ENCODE assay signal across 8 cellular contexts in the genomic region with DNA sequence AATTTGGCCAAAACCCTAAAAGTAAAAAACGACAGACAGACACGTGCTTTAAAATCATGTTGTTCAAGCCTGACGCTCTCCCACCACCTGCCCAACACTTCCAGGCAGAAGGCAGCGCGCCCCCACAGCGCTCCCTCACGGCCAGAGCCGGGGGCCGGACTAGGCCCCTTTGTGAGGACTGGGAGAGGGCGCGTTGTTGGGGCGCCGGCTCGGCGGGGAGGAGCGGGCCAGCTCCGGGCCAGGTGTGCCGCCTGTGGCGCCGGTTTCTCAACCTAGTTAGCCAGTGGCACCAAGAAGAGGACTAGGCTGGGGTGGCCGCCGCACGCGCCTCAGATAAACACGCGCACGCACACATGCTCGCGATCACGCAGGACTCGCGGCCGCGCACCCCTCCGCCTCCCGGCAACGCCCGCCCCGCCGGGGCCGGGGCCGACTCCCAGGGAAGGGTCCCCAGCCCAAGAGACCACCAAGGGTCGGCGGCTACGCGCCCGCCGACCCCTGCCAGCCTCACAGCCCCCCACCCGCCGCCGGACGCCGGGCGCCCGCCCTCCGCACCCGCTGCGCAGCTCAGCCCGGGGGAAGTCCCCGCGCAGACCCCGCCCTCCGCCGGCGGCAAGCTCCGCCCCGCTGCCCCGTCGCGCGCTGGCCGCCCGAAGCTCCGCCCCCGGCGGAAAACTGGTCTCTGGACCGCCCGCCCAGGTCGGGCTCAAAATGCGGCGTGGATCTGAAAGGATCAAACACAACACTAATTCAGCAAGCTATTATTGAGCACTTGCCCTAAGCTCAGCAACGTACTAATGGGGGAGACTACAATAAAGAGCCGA. TPM values are rescaled to one million over a fixed set of nuclear protein-coding genes. Genes with fewer than 3 reads are reported as not detected.
DNase-seq lines count a peak whose midpoint lies in the region; ATAC-seq and TF ChIP-seq lines count a peak whose summit lies in the region.

A gene (minus strand): TSS at position 584 of the 824 bp plus-strand sequence.

- peak; percentile 78 for ATAC-seq in GM19468 (IDR thresholded peaks at IDR 0.05; ENCODE audit: extremely low read depth, unreplicated experiment)

- H3K27me3 Mint-ChIP-seq in Caco-2 (ENCODE audit: insufficient read depth, unreplicated experiment) (no peaks in the 10 kb centered on the region), mesothelial cell of epicardium (ENCODE audit: low read depth) (peaks cover 3% of the 10 kb centered on the region)

- H3K9ac ChIP-seq in endocrine pancreas (ENCODE audit: control insufficient read depth, insufficient read depth, low read length), result peak within 1 kb of the TSS; percentile 96

- TF ChIP-seq CTCF in Caco-2 (IDR thresholded peaks at IDR 0.05; ENCODE audit: insufficient read depth in 1 of 2, low read depth in 1 of 2, low read length in 1 of 2, severe bottlenecking in 1 of 2, unreplicated experiment in 1 of 2), result peak in 1 of 2 experiments; percentile 73
- no peak for TF ChIP-seq CTCF in mesothelial cell of epicardium (IDR thresholded peaks at IDR 0.05; ENCODE audit: unreplicated experiment)

- BruUV-seq in Caco-2 (replicated peaks; lab: Mats Ljungman, UMichigan), result no TSS peak

- H3K27me3 ChIP-seq in Caco-2 (replicated peaks; ENCODE audit: control insufficient read depth, insufficient read depth, low read length), result no peaks in the 10 kb centered on the region
- no peaks in the 10 kb centered on the region for H3K27me3 ChIP-seq in endocrine pancreas (ENCODE audit: control insufficient read depth, insufficient read depth, low read length)

- no peaks in the 10 kb centered on the region for H3K9me3 Mint-ChIP-seq in Caco-2 (ENCODE audit: unreplicated experiment)
- peaks cover 5% of the 10 kb centered on the region for H3K9me3 Mint-ChIP-seq in mesothelial cell of epicardium

- H3K4me3 ChIP-seq in Caco-2 (ENCODE audit: low read depth, low read length), result peak within 1 kb of the TSS; percentile 85
- H3K4me3 ChIP-seq in endocrine pancreas (ENCODE audit: control insufficient read depth, insufficient read depth, low read length), result peak within 1 kb of the TSS; percentile 81

- intact Hi-C loops in Caco-2 (cut with micrococcal nuclease; ENCODE audit: unreplicated experiment), result loop anchor here (1.0 to 10.0 kb wide), 7 partner anchors 29 to 890 kb away; a partner anchor contains a TSS

- DNase-seq in Caco-2 (peak; percentile 84 to 94), HPDE6-E6E7 (ENCODE audit: extremely low spot score) (peak; percentile 89), NOMO-1 treated with dmso at 0.1 percent for 144 hours (lab: John Stamatoyannopoulos, UW; ENCODE audit: unreplicated experiment) (peak; percentile 49), mesothelial cell of epicardium (ENCODE audit: low spot score in 2 of 2, unreplicated experiment in 2 of 2) (peak; percentile 78 to 96)
- DNase-seq in activated CD8-positive, alpha-beta memory T cell treated with anti-CD3 and anti-CD28 coated beads, Interleukin-2, amount 50 U/mL, for 1 hour (ENCODE audit: extremely low read depth), result peak; percentile 55
- DNase-seq in stimulated activated CD8-positive, alpha-beta memory T cell treated with anti-CD3 and anti-CD28 coated beads, Interleukin-15, amount 100 ng/mL, for 24 hours (ENCODE audit: low read depth), result peak; percentile 94

- H3K4me3 Mint-ChIP-seq in Caco-2 (ENCODE audit: unreplicated experiment) (peak within 1 kb of the TSS; percentile 92), mesothelial cell of epicardium (peak within 1 kb of the TSS; percentile 75)

- CTCF ChIA-PET in Caco-2 (lab: Charles Lee), result interaction anchor here (0.5 to 0.7 kb wide), 2 partner anchors 53 to 144 kb away, joined by 3 read pairs; no protein-coding TSS in a partner anchor

- H3K4me1 ChIP-seq in Caco-2, result peaks cover 15% of the 10 kb centered on the region
- H3K4me1 ChIP-seq in endocrine pancreas (ENCODE audit: control insufficient read depth, insufficient read depth, low read length), result peaks cover 15% of the 10 kb centered on the region

- H3K27ac Mint-ChIP-seq in Caco-2 (ENCODE audit: unreplicated experiment), result peak within 1 kb of the TSS; percentile 89
- peak within 1 kb of the TSS; percentile 97 for H3K27ac Mint-ChIP-seq in mesothelial cell of epicardium

- H3K36me3 Mint-ChIP-seq in Caco-2 (ENCODE audit: insufficient read depth, unreplicated experiment), result peaks cover 5% of the 10 kb centered on the region
- H3K36me3 Mint-ChIP-seq in mesothelial cell of epicardium, result peaks cover 6% of the 10 kb centered on the region

- POLR2A ChIA-PET in Caco-2 (lab: Charles Lee), result interaction anchor here (0.6 to 0.7 kb wide), 3 partner anchors 8 to 1949 kb away, joined by 3 to 12 read pairs (median 4); no protein-coding TSS in a partner anchor

- H3K9me3 ChIP-seq in Caco-2, result no peaks in the 10 kb centered on the region
- H3K9me3 ChIP-seq in endocrine pancreas (ENCODE audit: control insufficient read depth, low read length), result no peaks in the 10 kb centered on the region

- H3K4me1 Mint-ChIP-seq in Caco-2 (ENCODE audit: low read depth, unreplicated experiment) (peaks cover 6% of the 10 kb centered on the region), mesothelial cell of epicardium (peaks cover 33% of the 10 kb centered on the region)

- H3K36me3 ChIP-seq in Caco-2 (ENCODE audit: control insufficient read depth, insufficient read depth, low read length) (no peaks in the 10 kb centered on the region), endocrine pancreas (ENCODE audit: control insufficient read depth, insufficient read depth, low read length) (no peaks in the 10 kb centered on the region)

RNA-seq across cellular contexts. Expression of the gene that starts here (rescaled TPM):
- 9.5 and 14.8 TPM in 2 replicates for total RNA-seq in Caco-2 (2022)
- 57.9 to 63.4 TPM (median 59.6 TPM) in 3 replicates for total RNA-seq in mesothelial cell of epicardium

Comparison
In these comparisons a context has a peak if more than half of its experiments do, and no peak if none do; other contexts are left out.
1. Peak in every context shown above with its lines: DNase-seq, ATAC-seq and H3K4me3 ChIP-seq.